In genomic region chr13:48231080-48231479, GRCh38 we compare ENCODE assay signal across 11 cellular contexts. TPM values are rescaled to one million over a fixed set of nuclear protein-coding genes. Genes with fewer than 3 reads are reported as not detected.
DNase-seq lines count a peak whose midpoint lies in the region; ATAC-seq and TF ChIP-seq lines count a peak whose summit lies in the region.
"Had no signal": no experiment of that assay in that cellular context is flagged by ENCODE, and none has a peak within 500 bp of the region (broad histone marks: within the 10 kb centered on the region; RNA-seq: fewer than 3 reads in every experiment).

No MANE protein-coding gene starts in this region.

- H3K9me2 ChIP-seq in GM23338 (ENCODE audit: insufficient read depth): no peaks in the 10 kb centered on the region

- no peaks in the 10 kb centered on the region for H4K20me1 ChIP-seq in GM23338 (replicated peaks; ENCODE audit: insufficient read depth)

- no peaks in the 10 kb centered on the region for H3F3A ChIP-seq in GM23338 (replicated peaks; ENCODE audit: low read depth)

- H3K36me3 ChIP-seq in GM23338 (ENCODE audit: insufficient read depth) (no peaks in the 10 kb centered on the region; the same call in 1 of the 2 replicates), left ventricle myocardium inferior (no peaks in the 10 kb centered on the region), HAP-1 (replicated peaks) (no peaks in the 10 kb centered on the region)
- H3K36me3 ChIP-seq: upper lobe of left lung had no signal

- H3K4me1 ChIP-seq in GM23338 (ENCODE audit: insufficient read depth) (peaks cover 21% of the 10 kb centered on the region), left ventricle myocardium inferior (peaks cover 48% of the 10 kb centered on the region), HAP-1 (peaks cover 14% of the 10 kb centered on the region)

- no peak overlapping the region for H3K27ac ChIP-seq in GM23338 (ENCODE audit: low read depth)
- H3K27ac ChIP-seq in left ventricle myocardium inferior (replicated peaks): peak overlapping the region; percentile 100

- no peak for TF ChIP-seq CTCF in GM23338 (conservative IDR thresholded peaks at IDR 0.05; ENCODE audit: low read depth in 2 of 2)
- TF ChIP-seq CTCF in left ventricle myocardium inferior (IDR thresholded peaks at IDR 0.05; ENCODE audit: borderline replicate concordance): no peak

- intact Hi-C loops in left ventricle myocardium inferior (cut with micrococcal nuclease) (loop anchor here (10.0 kb wide), 2 partner anchors 74 to 106 kb away; partner anchors contain the start of gene RB1), sciatic nerve (cut with DNase I) (no loop called here)

- no peak overlapping the region for H3K27ac Mint-ChIP-seq in GM23338
- H3K27ac Mint-ChIP-seq in activated naive CD8-positive, alpha-beta T cell treated with anti-CD3 and anti-CD28 coated beads for 36 hours: no peak overlapping the region

- H3K4me1 Mint-ChIP-seq in GM23338: peaks cover 28% of the 10 kb centered on the region
- peaks cover 39% of the 10 kb centered on the region for H3K4me1 Mint-ChIP-seq in activated naive CD8-positive, alpha-beta T cell treated with anti-CD3 and anti-CD28 coated beads for 36 hours

- no peak overlapping the region for H3K4me3 Mint-ChIP-seq in GM23338
- peak overlapping the region; percentile 16 for H3K4me3 Mint-ChIP-seq in activated naive CD8-positive, alpha-beta T cell treated with anti-CD3 and anti-CD28 coated beads for 36 hours

- no peaks in the 10 kb centered on the region; the same call in 2 of the 3 replicates for H3K36me3 Mint-ChIP-seq in GM23338 (ENCODE audit: low read depth)
- no peaks in the 10 kb centered on the region for H3K36me3 Mint-ChIP-seq in activated naive CD8-positive, alpha-beta T cell treated with anti-CD3 and anti-CD28 coated beads for 36 hours

- no peaks in the 10 kb centered on the region for H3K9me3 ChIP-seq in left ventricle myocardium inferior (replicated peaks)
- no peaks in the 10 kb centered on the region for H3K9me3 ChIP-seq in HAP-1
- H3K9me3 ChIP-seq: upper lobe of left lung had no signal

- in situ Hi-C loops in HAP-1 (cut with MboI; ENCODE audit: low sequenced_read_pairs): loop anchor here (10.0 kb wide), 1 partner anchor 106 kb away; no protein-coding TSS in a partner anchor

- peaks cover 4% of the 10 kb centered on the region; the same call in 1 of the 2 replicates for H3K27me3 ChIP-seq in GM23338 (ENCODE audit: insufficient read depth)
- no peaks in the 10 kb centered on the region for H3K27me3 ChIP-seq in left ventricle myocardium inferior (ENCODE audit: low read depth)
- no peaks in the 10 kb centered on the region for H3K27me3 ChIP-seq in HAP-1 (ENCODE audit: low read depth)
- H3K27me3 ChIP-seq: upper lobe of left lung had no signal

- H3K9me3 Mint-ChIP-seq in GM23338: no peaks in the 10 kb centered on the region
- no peaks in the 10 kb centered on the region for H3K9me3 Mint-ChIP-seq in activated naive CD8-positive, alpha-beta T cell treated with anti-CD3 and anti-CD28 coated beads for 36 hours

- H3K79me2 ChIP-seq in GM23338 (replicated peaks; ENCODE audit: insufficient read depth): peaks cover 17% of the 10 kb centered on the region

- no peak overlapping the region for H3K4me2 ChIP-seq in GM23338

- DNase-seq in GM23338 (ENCODE audit: low spot score) (no peak), left ventricle myocardium inferior (no peak), sciatic nerve (ENCODE audit: low spot score) (no peak), HCEC 1CT (no peak), HAP-1 (ENCODE audit: low spot score in 2 of 2) (no peak), NCI-H526 (lab: John Stamatoyannopoulos, UW) (no peak)
- no peak for DNase-seq in activated naive CD8-positive, alpha-beta T cell treated with anti-CD3 and anti-CD28 coated beads for 36 hours
- DNase-seq: DMS79 treated with DMSO at 0.1 percent for 48 hours; stimulated activated CD4-positive, alpha-beta T cell treated with anti-CD3 and anti-CD28 coated beads, Interleukin-4, amount 100 ng/mL, for 1 hour; upper lobe of left lung had no signal

- ATAC-seq in GM23338 (no peak), sciatic nerve (peak; percentile 56), GM21619 (IDR thresholded peaks at IDR 0.05; ENCODE audit: unreplicated experiment) (no peak)

- H3K4me3 ChIP-seq in GM23338 (no peak overlapping the region), left ventricle myocardium inferior (no peak overlapping the region), HAP-1 (no peak overlapping the region)
- H3K4me3 ChIP-seq: upper lobe of left lung had no signal

- peaks cover 4% of the 10 kb centered on the region for H3K27me3 Mint-ChIP-seq in GM23338 (ENCODE audit: insufficient read depth, low read depth, poor library complexity)
- no peaks in the 10 kb centered on the region for H3K27me3 Mint-ChIP-seq in activated naive CD8-positive, alpha-beta T cell treated with anti-CD3 and anti-CD28 coated beads for 36 hours

- H2AFZ ChIP-seq in GM23338: 0 out of 2 replicates have a peak overlapping the region, but pooled peaks have one; percentile 53

TF ChIP-seq in GM23338, 12 proteins besides CTCF, POLR2A, EP300 and RAD21 (continues in another document):
- TF ChIP-seq POLR2AphosphoS5 (IDR thresholded peaks at IDR 0.05; ENCODE audit: low read depth) (no peak), STAT1 (IDR thresholded peaks at IDR 0.05; ENCODE audit: unreplicated experiment) (no peak), JUNB (IDR thresholded peaks at IDR 0.05; ENCODE audit: unreplicated experiment) (no peak), CREB1 (CRISPR knock-in tag; IDR thresholded peaks at IDR 0.05; ENCODE audit: low read depth) (no peak), ZNF331 (CRISPR knock-in tag; IDR thresholded peaks at IDR 0.05; ENCODE audit: low read depth) (no peak)
- TF ChIP-seq, protein P1, sequence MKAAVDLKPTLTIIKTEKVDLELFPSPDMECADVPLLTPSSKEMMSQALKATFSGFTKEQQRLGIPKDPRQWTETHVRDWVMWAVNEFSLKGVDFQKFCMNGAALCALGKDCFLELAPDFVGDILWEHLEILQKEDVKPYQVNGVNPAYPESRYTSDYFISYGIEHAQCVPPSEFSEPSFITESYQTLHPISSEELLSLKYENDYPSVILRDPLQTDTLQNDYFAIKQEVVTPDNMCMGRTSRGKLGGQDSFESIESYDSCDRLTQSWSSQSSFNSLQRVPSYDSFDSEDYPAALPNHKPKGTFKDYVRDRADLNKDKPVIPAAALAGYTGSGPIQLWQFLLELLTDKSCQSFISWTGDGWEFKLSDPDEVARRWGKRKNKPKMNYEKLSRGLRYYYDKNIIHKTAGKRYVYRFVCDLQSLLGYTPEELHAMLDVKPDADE (IDR thresholded peaks at IDR 0.05): no peak
- TF ChIP-seq, protein P2, sequence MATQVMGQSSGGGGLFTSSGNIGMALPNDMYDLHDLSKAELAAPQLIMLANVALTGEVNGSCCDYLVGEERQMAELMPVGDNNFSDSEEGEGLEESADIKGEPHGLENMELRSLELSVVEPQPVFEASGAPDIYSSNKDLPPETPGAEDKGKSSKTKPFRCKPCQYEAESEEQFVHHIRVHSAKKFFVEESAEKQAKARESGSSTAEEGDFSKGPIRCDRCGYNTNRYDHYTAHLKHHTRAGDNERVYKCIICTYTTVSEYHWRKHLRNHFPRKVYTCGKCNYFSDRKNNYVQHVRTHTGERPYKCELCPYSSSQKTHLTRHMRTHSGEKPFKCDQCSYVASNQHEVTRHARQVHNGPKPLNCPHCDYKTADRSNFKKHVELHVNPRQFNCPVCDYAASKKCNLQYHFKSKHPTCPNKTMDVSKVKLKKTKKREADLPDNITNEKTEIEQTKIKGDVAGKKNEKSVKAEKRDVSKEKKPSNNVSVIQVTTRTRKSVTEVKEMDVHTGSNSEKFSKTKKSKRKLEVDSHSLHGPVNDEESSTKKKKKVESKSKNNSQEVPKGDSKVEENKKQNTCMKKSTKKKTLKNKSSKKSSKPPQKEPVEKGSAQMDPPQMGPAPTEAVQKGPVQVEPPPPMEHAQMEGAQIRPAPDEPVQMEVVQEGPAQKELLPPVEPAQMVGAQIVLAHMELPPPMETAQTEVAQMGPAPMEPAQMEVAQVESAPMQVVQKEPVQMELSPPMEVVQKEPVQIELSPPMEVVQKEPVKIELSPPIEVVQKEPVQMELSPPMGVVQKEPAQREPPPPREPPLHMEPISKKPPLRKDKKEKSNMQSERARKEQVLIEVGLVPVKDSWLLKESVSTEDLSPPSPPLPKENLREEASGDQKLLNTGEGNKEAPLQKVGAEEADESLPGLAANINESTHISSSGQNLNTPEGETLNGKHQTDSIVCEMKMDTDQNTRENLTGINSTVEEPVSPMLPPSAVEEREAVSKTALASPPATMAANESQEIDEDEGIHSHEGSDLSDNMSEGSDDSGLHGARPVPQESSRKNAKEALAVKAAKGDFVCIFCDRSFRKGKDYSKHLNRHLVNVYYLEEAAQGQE (IDR thresholded peaks at IDR 0.05; ENCODE audit: unreplicated experiment): no peak

RNA-seq across cellular contexts. Expression of gene ITM2B, which starts 1.9 kb away (rescaled TPM):
- total RNA-seq in GM23338 (2014; rRNA removed; shearing (Covaris generic)): 139 and 167 TPM in 2 replicates
- 307 and 318 TPM in 2 replicates for polyA plus RNA-seq in GM23338 (2016; fragmentation: Nextera tagmentation; extraction: Ambion mirVana)
- 10 to 100 TPM; 90.7 to 95.9 TPM for total RNA-seq in activated naive CD8-positive, alpha-beta T cell treated with anti-CD3 and anti-CD28 coated beads for 36 hours
- total RNA-seq in left ventricle myocardium inferior: 533 TPM
- total RNA-seq in sciatic nerve: 704 TPM
